Comparison of ENCODE assay signal across 1 cellular context in genomic region chr1:154192476-154192875, GRCh38.
TF ChIP-seq lines count a peak whose summit lies in the region.

No MANE protein-coding gene starts in this region.

TF ChIP-seq in endothelial cell of umbilical vein, 7 proteins besides CTCF, POLR2A, EP300 and RAD21:
- TF ChIP-seq EZH2 (IDR thresholded peaks at IDR 0.05; ENCODE audit: borderline replicate concordance, low read depth, low read length, severe bottlenecking) (no peak), MAX (IDR thresholded peaks at IDR 0.05; ENCODE audit: insufficient read depth, insufficient read length) (no peak), FOS (IDR thresholded peaks at IDR 0.05; ENCODE audit: borderline replicate concordance, insufficient read depth, low read length) (no peak), POLR2AphosphoS5 (IDR thresholded peaks at IDR 0.05; ENCODE audit: insufficient read depth, low read depth, low read length) (no peak), MYC (IDR thresholded peaks at IDR 0.05; ENCODE audit: low read depth, low read length) (no peak), GATA2 (IDR thresholded peaks at IDR 0.05; ENCODE audit: insufficient read depth, insufficient read length, low read depth, low read length) (no peak), JUN (IDR thresholded peaks at IDR 0.05; ENCODE audit: borderline replicate concordance, insufficient read depth, insufficient read length, low read depth) (no peak)
